8 cellular contexts compared by ENCODE assay signal in the genomic region with DNA sequence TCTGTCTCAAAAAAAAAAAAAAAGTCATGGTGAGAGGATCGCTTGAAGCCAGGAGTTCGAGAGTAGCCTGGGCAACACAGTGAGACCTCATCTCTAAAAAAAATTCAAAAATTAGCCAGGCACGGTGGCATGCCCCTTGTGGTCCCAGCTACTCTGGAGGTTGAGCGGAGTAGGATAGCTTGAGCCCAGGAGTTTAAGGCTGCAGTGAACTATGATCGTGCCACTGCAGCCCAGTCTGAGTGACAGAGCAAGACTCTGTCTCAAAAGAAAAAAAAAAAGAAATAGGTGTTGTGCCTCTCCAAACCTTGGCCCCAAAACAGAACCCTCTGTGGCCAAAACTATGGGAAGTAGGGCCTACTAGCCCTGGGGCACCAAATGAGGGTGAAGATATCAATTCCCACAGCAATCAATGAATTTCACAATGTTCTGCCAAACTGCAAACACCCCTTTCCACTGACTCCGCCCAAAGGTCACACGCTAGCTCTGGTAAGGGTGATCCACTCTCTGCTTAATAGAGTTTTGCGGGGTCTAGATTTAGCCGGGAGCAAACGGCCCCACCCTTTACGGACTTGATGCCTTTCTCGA. TPM values are rescaled to one million over a fixed set of nuclear protein-coding genes. Genes with fewer than 3 reads are reported as not detected.
A peak's percentile ranks its signal among the peaks of the same experiment; 100 is the strongest.
DNase-seq lines count a peak whose midpoint lies in the region; ATAC-seq and TF ChIP-seq lines count a peak whose summit lies in the region.

No MANE protein-coding gene starts in this region.

- H3K4me3 ChIP-seq in GM12865 (ENCODE audit: low read depth, low read length) (peak overlapping the region; percentile 44), fibroblast of lung (replicated peaks in 1 of 4; ENCODE audit: control extremely low read depth in 1 of 4, insufficient read depth in 1 of 4, low read depth in 3 of 4, low read length in 4 of 4) (peak overlapping the region in 2 of 4 experiments; percentile 38 to 68), psoas muscle (peak overlapping the region; percentile 87)

- H3K4me2 ChIP-seq in fibroblast of lung (ENCODE audit: extremely low read depth, insufficient read depth, low read length), result peak overlapping the region; percentile 75

- no peaks in the 10 kb centered on the region for H3K27me3 ChIP-seq in fibroblast of lung (ENCODE audit: control insufficient read depth, insufficient read depth, low read length)
- H3K27me3 ChIP-seq in psoas muscle (ENCODE audit: insufficient read depth in 3 of 3, low read length in 2 of 3), result no peaks in the 10 kb centered on the region

- H3K9ac ChIP-seq in fibroblast of lung (ENCODE audit: insufficient read depth, low read length), result no peak overlapping the region

- WGBS in psoas muscle, 3 donors, result 40 to 41% (median 41%) methylated on average over 12 of the region's 12 CpGs

- H2AFZ ChIP-seq in fibroblast of lung (ENCODE audit: low read length), result peak overlapping the region; percentile 90

- in situ Hi-C loops in GM13977 (cut with MboI; ENCODE audit: low pct_unique_long_range_greater_than_20kb, low sequenced_read_pairs, unreplicated experiment), result no loop called here

- no peaks in the 10 kb centered on the region for H3K36me3 ChIP-seq in fibroblast of lung (ENCODE audit: control insufficient read depth, insufficient read depth, low read length)
- no peaks in the 10 kb centered on the region for H3K36me3 ChIP-seq in psoas muscle (ENCODE audit: insufficient read depth in 1 of 2, low read depth in 1 of 2)

- peak in 1 of 4 donors; percentile 9 for ATAC-seq in psoas muscle
- no peak for ATAC-seq in GM19397 (IDR thresholded peaks at IDR 0.05; ENCODE audit: unreplicated experiment)

- no peaks in the 10 kb centered on the region for H3K9me3 ChIP-seq in fibroblast of lung (ENCODE audit: control insufficient read depth, insufficient read depth, low read depth, low read length)
- no peaks in the 10 kb centered on the region for H3K9me3 ChIP-seq in psoas muscle

- no peak for TF ChIP-seq CTCF in GM12865 (IDR thresholded peaks at IDR 0.05; ENCODE audit: insufficient read depth, low read depth, low read length, missing control alignments)
- TF ChIP-seq CTCF in fibroblast of lung (conservative IDR thresholded peaks at IDR 0.05 in 1 of 2, IDR thresholded peaks at IDR 0.05 in 1 of 2; ENCODE audit: low read depth in 1 of 2, low read length in 2 of 2), result no peak
- no peak for TF ChIP-seq CTCF in psoas muscle (IDR thresholded peaks at IDR 0.05)
- TF ChIP-seq CTCF in GM13977 (IDR thresholded peaks at IDR 0.05; ENCODE audit: extremely low read depth, insufficient read depth, missing control alignments), result no peak

- peak overlapping the region; percentile 70 for H3K27ac ChIP-seq in fibroblast of lung (ENCODE audit: insufficient read depth, low read length)
- H3K27ac ChIP-seq in psoas muscle, result peak overlapping the region; percentile 96

- H3K4me1 ChIP-seq in fibroblast of lung (ENCODE audit: control insufficient read depth, extremely low read depth, insufficient read depth, low read length) (peaks cover 6% of the 10 kb centered on the region), psoas muscle (peaks cover 15% of the 10 kb centered on the region)

- H3K79me2 ChIP-seq in fibroblast of lung (ENCODE audit: control insufficient read depth, insufficient read depth, low read length), result no peaks in the 10 kb centered on the region

- H4K20me1 ChIP-seq in fibroblast of lung (ENCODE audit: control insufficient read depth, extremely low read depth, insufficient read depth, low read length), result no peaks in the 10 kb centered on the region

- intact Hi-C loops in psoas muscle (cut with DNase I), result no loop called here

- DNase-seq in GM12865 (ENCODE audit: low read depth), result no peak
- DNase-seq in SIG-M5 treated with dmso at 0.1 percent for 504 hours (lab: John Stamatoyannopoulos, UW; ENCODE audit: unreplicated experiment), result peak; percentile 90
- no peak for DNase-seq in fibroblast of lung (ENCODE audit: low read depth in 2 of 2)
- DNase-seq in psoas muscle, result no peak
- no peak for DNase-seq in GM13977 (ENCODE audit: low spot score)
- DNase-seq in NCI-H2107 treated with DMSO at 0.1 percent for 48 hours (lab: John Stamatoyannopoulos, UW; ENCODE audit: unreplicated experiment), result no peak
- no peak for DNase-seq in NCI-H1930 (lab: John Stamatoyannopoulos, UW)

RNA-seq across cellular contexts. Expression of gene SSC4D, which starts 16.9 kb away (rescaled TPM):
- total RNA-seq in fibroblast of lung (0.33 and 0.51 TPM in 2 replicates), psoas muscle (1 to 10 TPM in 1 of 4 donors, under 1 TPM in 3; 0.79 to 1.0 (median 0.86) TPM)
- polyA plus RNA-seq in fibroblast of lung (0.42 and 0.45 TPM in 2 replicates), psoas muscle (1 to 10 TPM; 1.3 to 3.3 (median 2.7) TPM)
- polyA plus RNA-seq in fibroblast of lung (2012), result 0.26 and 0.54 TPM in 2 replicates
- polyA minus RNA-seq in fibroblast of lung (ENCODE audit: low replicate concordance), result 0.43 TPM in 1 of 2 replicates, not detected in the other

RNA-seq across cellular contexts. Expression of gene ZP3, which starts 32.1 kb away (rescaled TPM):
- 2.6 TPM in 2 replicates for total RNA-seq in fibroblast of lung
- polyA plus RNA-seq in fibroblast of lung, result 1.4 TPM in 2 replicates
- polyA plus RNA-seq in fibroblast of lung (2012), result 1.7 and 7.3 TPM in 2 replicates
- polyA minus RNA-seq in fibroblast of lung (ENCODE audit: low replicate concordance), result 8.7 and 15.3 TPM in 2 replicates
- total RNA-seq in psoas muscle, result 10 to 100 TPM in 1 of 4 donors, 1 to 10 TPM in 1, under 1 TPM in 1, not detected in 1; 0.96 to 12.3 (median 4.0) TPM
- polyA plus RNA-seq in psoas muscle, result under 1 TPM; 0.23 to 0.52 (median 0.32) TPM

RNA-seq across cellular contexts. Expression of gene YWHAG, which starts 33.8 kb away (rescaled TPM):
- total RNA-seq in fibroblast of lung, result 54.2 and 68.4 TPM in 2 replicates
- polyA plus RNA-seq in fibroblast of lung, result 80.4 and 85.7 TPM in 2 replicates
- 130 and 136 TPM in 2 replicates for polyA plus RNA-seq in fibroblast of lung (2012)
- 46.5 and 52.8 TPM in 2 replicates for polyA minus RNA-seq in fibroblast of lung (ENCODE audit: low replicate concordance)
- 100 to 1,000 TPM; 342 to 421 (median 401) TPM for total RNA-seq in psoas muscle
- 100 to 1,000 TPM; 204 to 523 (median 213) TPM for polyA plus RNA-seq in psoas muscle
